In the genomic region with DNA sequence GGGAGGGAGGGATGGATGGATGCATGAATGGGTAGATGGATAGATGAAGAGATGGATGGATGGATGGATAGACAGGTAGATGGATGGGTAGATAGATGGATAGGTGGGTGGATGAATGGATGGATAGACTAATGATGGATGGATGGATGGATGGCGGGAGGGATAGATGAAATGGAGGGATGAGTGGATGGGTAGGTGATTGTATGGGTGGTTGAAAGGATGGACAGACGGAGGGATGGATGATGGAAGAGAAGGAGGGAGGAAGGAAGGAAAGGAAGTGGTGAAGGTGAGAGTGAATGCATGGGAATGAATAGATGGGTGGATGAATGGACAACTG, we compare ENCODE assay signal across 19 cellular contexts. TPM values are rescaled to one million over a fixed set of nuclear protein-coding genes. Genes with fewer than 3 reads are reported as not detected.
DNase-seq lines count a peak whose midpoint lies in the region; ATAC-seq and TF ChIP-seq lines count a peak whose summit lies in the region.
"Had no signal": no experiment of that assay in that cellular context is flagged by ENCODE, and none has a peak within 500 bp of the region (broad histone marks: within the 10 kb centered on the region; RNA-seq: fewer than 3 reads in every experiment).

No MANE protein-coding gene starts in this region.

- H3K9ac ChIP-seq in mesendoderm (ENCODE audit: low read length): no peak overlapping the region

- peaks cover 5% of the 10 kb centered on the region for H3K36me3 Mint-ChIP-seq in activated T-helper 17 cell treated with anti-CD3 and anti-CD28 coated beads, Interleukin-2, amount 50 U/mL, for 72 hours (ENCODE audit: low read depth)
- no peaks in the 10 kb centered on the region for H3K36me3 Mint-ChIP-seq in natural killer cell treated with Interleukin-12 subunit alpha and Interleukin-12 subunit beta and Interleukin-15 and Interleukin-18, amount 100 ng/mL, for 72 hours
- H3K36me3 Mint-ChIP-seq: CD8-positive, alpha-beta memory T cell had no signal

- no peaks in the 10 kb centered on the region for H3K79me2 ChIP-seq in mesendoderm (ENCODE audit: control insufficient read depth, insufficient read depth, low read length)

- H3K27me3 Mint-ChIP-seq in activated T-helper 17 cell treated with anti-CD3 and anti-CD28 coated beads, Interleukin-2, amount 50 U/mL, for 72 hours: peaks cover 14% of the 10 kb centered on the region
- H3K27me3 Mint-ChIP-seq in natural killer cell treated with Interleukin-12 subunit alpha and Interleukin-12 subunit beta and Interleukin-15 and Interleukin-18, amount 100 ng/mL, for 72 hours: peaks cover 15 to 17% of the 10 kb centered on the region in 2 donors

- H3K27me3 ChIP-seq in left ventricle myocardium inferior (ENCODE audit: low read depth) (no peaks in the 10 kb centered on the region), adrenal gland (no peaks in the 10 kb centered on the region), mesendoderm (ENCODE audit: insufficient read depth, low read length, poor library complexity) (no peaks in the 10 kb centered on the region)

- H2BK15ac ChIP-seq in mesendoderm (replicated peaks; ENCODE audit: low read depth): no peak overlapping the region

- H3K18ac ChIP-seq in mesendoderm (ENCODE audit: low read length): no peak overlapping the region

- peaks cover 55% of the 10 kb centered on the region for H3K4me1 ChIP-seq in left ventricle myocardium inferior
- peaks cover 3% of the 10 kb centered on the region in 2 donors for H3K4me1 ChIP-seq in adrenal gland (replicated peaks in 1 of 2)
- H3K4me1 ChIP-seq in mesendoderm (ENCODE audit: control insufficient read depth, low read depth, low read length): no peaks in the 10 kb centered on the region

- H2BK5ac ChIP-seq in mesendoderm (ENCODE audit: low read length): no peak overlapping the region

- H3K9me3 Mint-ChIP-seq in activated T-helper 17 cell treated with anti-CD3 and anti-CD28 coated beads, Interleukin-2, amount 50 U/mL, for 72 hours: no peaks in the 10 kb centered on the region
- no peaks in the 10 kb centered on the region for H3K9me3 Mint-ChIP-seq in natural killer cell treated with Interleukin-12 subunit alpha and Interleukin-12 subunit beta and Interleukin-15 and Interleukin-18, amount 100 ng/mL, for 72 hours
- H3K9me3 Mint-ChIP-seq: CD8-positive, alpha-beta memory T cell had no signal

- H3K4me2 ChIP-seq in mesendoderm (ENCODE audit: low read length): no peak overlapping the region

- DNase-seq in left ventricle myocardium inferior: no peak
- no peak for DNase-seq in Right ventricle myocardium inferior (ENCODE audit: missing footprints)
- no peak for DNase-seq in natural killer cell treated with Interleukin-12 subunit alpha and Interleukin-12 subunit beta and Interleukin-15 and Interleukin-18, amount 100 ng/mL, for 72 hours (ENCODE audit: low spot score)
- no peak for DNase-seq in adrenal gland
- DNase-seq in mesendoderm: no peak
- DNase-seq: ACHN; CD8-positive, alpha-beta memory T cell; DMS 273 treated with DMSO at 0.1 percent for 48 hours; GOT3; Karpas-422; NCI-H1105 treated with DMSO at 0.1 percent for 48 hours; NCI-H187 treated with DMSO at 0.1 percent for 48 hours; NCI-H2171 treated with DMSO at 0.1 percent for 48 hours; NCI-H82; Right ventricle myocardium superior had no signal

- no peak overlapping the region for H3K4me3 Mint-ChIP-seq in activated T-helper 17 cell treated with anti-CD3 and anti-CD28 coated beads, Interleukin-2, amount 50 U/mL, for 72 hours
- peak overlapping the region; percentile 5 for H3K4me3 Mint-ChIP-seq in natural killer cell treated with Interleukin-12 subunit alpha and Interleukin-12 subunit beta and Interleukin-15 and Interleukin-18, amount 100 ng/mL, for 72 hours
- H3K4me3 Mint-ChIP-seq: CD8-positive, alpha-beta memory T cell had no signal

- no peak overlapping the region for H4K8ac ChIP-seq in mesendoderm (ENCODE audit: low read depth, low read length)

- H3K27ac ChIP-seq in left ventricle myocardium inferior (replicated peaks) (peak overlapping the region; percentile 92), adrenal gland (peak overlapping the region in 1 of 5 donors; percentile 71), mesendoderm (ENCODE audit: low read depth, low read length) (no peak overlapping the region)

- H3K9me3 ChIP-seq in left ventricle myocardium inferior (replicated peaks) (no peaks in the 10 kb centered on the region), adrenal gland (replicated peaks in 1 of 3) (no peaks in the 10 kb centered on the region)

- no peaks in the 10 kb centered on the region for H3K79me1 ChIP-seq in mesendoderm (ENCODE audit: low read length)

- no peak overlapping the region for H2BK120ac ChIP-seq in mesendoderm (ENCODE audit: low read depth, low read length)

- no peak for TF ChIP-seq POLR2A in adrenal gland (IDR thresholded peaks at IDR 0.05)

- H2AK5ac ChIP-seq in mesendoderm (ENCODE audit: low read length): no peak overlapping the region

- H3K4ac ChIP-seq in mesendoderm (ENCODE audit: low read depth, low read length): no peak overlapping the region

- H3K56ac ChIP-seq in mesendoderm (ENCODE audit: low read length): no peak overlapping the region

- intact Hi-C loops in left ventricle myocardium inferior (cut with micrococcal nuclease): loop anchor here (1.0 kb wide), 1 partner anchor 22 kb away; no protein-coding TSS in a partner anchor
- intact Hi-C loops in Right ventricle myocardium inferior (cut with DNase I): loop anchor here (1.0 to 5.0 kb wide), 4 partner anchors 22 to 223 kb away; no protein-coding TSS in a partner anchor
- intact Hi-C loops in adrenal gland (cut with DNase I): loop anchor here (1.0 to 5.0 kb wide), 3 partner anchors 22 to 33 kb away; no protein-coding TSS in a partner anchor

- H3K23ac ChIP-seq in mesendoderm (ENCODE audit: low read length): no peak overlapping the region

- peak overlapping the region; percentile 15 for H3K27ac Mint-ChIP-seq in activated T-helper 17 cell treated with anti-CD3 and anti-CD28 coated beads, Interleukin-2, amount 50 U/mL, for 72 hours
- peak overlapping the region in 1 of 2 donors; percentile 35 for H3K27ac Mint-ChIP-seq in natural killer cell treated with Interleukin-12 subunit alpha and Interleukin-12 subunit beta and Interleukin-15 and Interleukin-18, amount 100 ng/mL, for 72 hours

- no peaks in the 10 kb centered on the region for H3K36me3 ChIP-seq in left ventricle myocardium inferior
- H3K36me3 ChIP-seq in adrenal gland (replicated peaks in 1 of 2): no peaks in the 10 kb centered on the region
- H3K36me3 ChIP-seq in mesendoderm (ENCODE audit: control insufficient read depth, insufficient read depth, low read length): no peaks in the 10 kb centered on the region

- no peak for ATAC-seq in Right ventricle myocardium inferior
- no peak for ATAC-seq in activated T-helper 17 cell treated with anti-CD3 and anti-CD28 coated beads, Interleukin-2, amount 50 U/mL, for 72 hours (replicated peaks)
- no peak for ATAC-seq in natural killer cell treated with Interleukin-12 subunit alpha and Interleukin-12 subunit beta and Interleukin-15 and Interleukin-18, amount 100 ng/mL, for 72 hours
- ATAC-seq in HG02763 (IDR thresholded peaks at IDR 0.05; ENCODE audit: unreplicated experiment): no peak

- TF ChIP-seq CTCF in left ventricle myocardium inferior (IDR thresholded peaks at IDR 0.05; ENCODE audit: borderline replicate concordance): no peak
- TF ChIP-seq CTCF in adrenal gland (IDR thresholded peaks at IDR 0.05): no peak

- H3K4me3 ChIP-seq in left ventricle myocardium inferior: peak overlapping the region; percentile 6
- H3K4me3 ChIP-seq in adrenal gland: no peak overlapping the region
- no peak overlapping the region for H3K4me3 ChIP-seq in mesendoderm (ENCODE audit: low read length)

- H3K4me1 Mint-ChIP-seq in activated T-helper 17 cell treated with anti-CD3 and anti-CD28 coated beads, Interleukin-2, amount 50 U/mL, for 72 hours: peaks cover 21% of the 10 kb centered on the region
- peaks cover 15 to 22% of the 10 kb centered on the region in 2 donors for H3K4me1 Mint-ChIP-seq in natural killer cell treated with Interleukin-12 subunit alpha and Interleukin-12 subunit beta and Interleukin-15 and Interleukin-18, amount 100 ng/mL, for 72 hours (ENCODE audit: low read depth in 2 of 2)

- WGBS in adrenal gland, 4 donors: 81 to 92% (median 83%) methylated on average over 2 of the region's 2 CpGs
- 100% methylated on average over 1 of the region's 2 CpGs for WGBS in mesendoderm (ENCODE audit: extremely low coverage, insufficient coverage, low lambda C conversion rate)

- no peak overlapping the region for H4K5ac ChIP-seq in mesendoderm (ENCODE audit: low read length)

RNA-seq across cellular contexts. Expression of gene TNNT3, which starts 3.7 kb away (rescaled TPM):
- 30.7 TPM for total RNA-seq in left ventricle myocardium inferior
- 36.3 TPM for total RNA-seq in Right ventricle myocardium inferior
- total RNA-seq in activated T-helper 17 cell treated with anti-CD3 and anti-CD28 coated beads, Interleukin-2, amount 50 U/mL, for 72 hours: 10 to 100 TPM in 1 of 2 donors, 1 to 10 TPM in 1; 2.1 to 26.2 TPM
- total RNA-seq in natural killer cell treated with Interleukin-12 subunit alpha and Interleukin-12 subunit beta and Interleukin-15 and Interleukin-18, amount 100 ng/mL, for 72 hours: under 1 TPM in 1 of 2 donors, not detected in 1; 0.33 TPM
- 1 to 10 TPM in 4 of 8 donors, under 1 TPM in 3, not detected in 1; 0.81 to 8.7 (median 3.4) TPM for total RNA-seq in adrenal gland
- 10 to 100 TPM in 1 of 3 donors, 1 to 10 TPM in 2; 1.0 to 10.6 (median 5.8) TPM for polyA plus RNA-seq in adrenal gland
- not detected for polyA plus RNA-seq in mesendoderm (2013, experiment 1 of 2)
- polyA plus RNA-seq in mesendoderm (2013, experiment 2 of 2): not detected
- total RNA-seq: Daoy, NCI-H460 had no signal
- polyA plus RNA-seq: CD8-positive, alpha-beta memory T cell had no signal

RNA-seq across cellular contexts. Expression of gene PRR33, which starts 24.1 kb away (rescaled TPM):
- 2.4 TPM for total RNA-seq in left ventricle myocardium inferior
- total RNA-seq in Right ventricle myocardium inferior: 5.0 TPM
- total RNA-seq in activated T-helper 17 cell treated with anti-CD3 and anti-CD28 coated beads, Interleukin-2, amount 50 U/mL, for 72 hours: under 1 TPM in 1 of 2 donors, not detected in 1; 0.11 TPM
- total RNA-seq in natural killer cell treated with Interleukin-12 subunit alpha and Interleukin-12 subunit beta and Interleukin-15 and Interleukin-18, amount 100 ng/mL, for 72 hours: not detected
- total RNA-seq in adrenal gland: under 1 TPM in 4 of 8 donors, not detected in 4; 0.07 to 0.30 (median 0.15) TPM
- 1 to 10 TPM in 2 of 3 donors, not detected in 1; 1.1 to 2.3 TPM for polyA plus RNA-seq in adrenal gland
- polyA plus RNA-seq in mesendoderm (2013, experiment 1 of 2): not detected
- 0.01 TPM for polyA plus RNA-seq in mesendoderm (2013, experiment 2 of 2)
- total RNA-seq: CD8-positive, alpha-beta memory T cell; Daoy; NCI-H460 had no signal

RNA-seq across cellular contexts. Expression of gene MRPL23, which starts 31.4 kb away (rescaled TPM):
- total RNA-seq in left ventricle myocardium inferior (93.6 TPM), Right ventricle myocardium inferior (107 TPM), adrenal gland (100 to 1,000 TPM in 4 of 8 donors, 10 to 100 TPM in 4; 59.3 to 282 (median 156) TPM)
- total RNA-seq in activated T-helper 17 cell treated with anti-CD3 and anti-CD28 coated beads, Interleukin-2, amount 50 U/mL, for 72 hours: 100 to 1,000 TPM in 1 of 2 donors, 10 to 100 TPM in 1; 84.4 to 119 TPM
- 10 to 100 TPM; 81.3 to 89.7 TPM for total RNA-seq in natural killer cell treated with Interleukin-12 subunit alpha and Interleukin-12 subunit beta and Interleukin-15 and Interleukin-18, amount 100 ng/mL, for 72 hours
- polyA plus RNA-seq in adrenal gland: 1,000 to 10,000 TPM in 1 of 3 donors, 100 to 1,000 TPM in 1, 10 to 100 TPM in 1; 52.2 to 1,024 (median 323) TPM
- polyA plus RNA-seq in mesendoderm (2013, experiment 1 of 2): 86.1 TPM
- 87.0 TPM for polyA plus RNA-seq in mesendoderm (2013, experiment 2 of 2)
